ENCODE assay signal across 8 cellular contexts in the genomic region with DNA sequence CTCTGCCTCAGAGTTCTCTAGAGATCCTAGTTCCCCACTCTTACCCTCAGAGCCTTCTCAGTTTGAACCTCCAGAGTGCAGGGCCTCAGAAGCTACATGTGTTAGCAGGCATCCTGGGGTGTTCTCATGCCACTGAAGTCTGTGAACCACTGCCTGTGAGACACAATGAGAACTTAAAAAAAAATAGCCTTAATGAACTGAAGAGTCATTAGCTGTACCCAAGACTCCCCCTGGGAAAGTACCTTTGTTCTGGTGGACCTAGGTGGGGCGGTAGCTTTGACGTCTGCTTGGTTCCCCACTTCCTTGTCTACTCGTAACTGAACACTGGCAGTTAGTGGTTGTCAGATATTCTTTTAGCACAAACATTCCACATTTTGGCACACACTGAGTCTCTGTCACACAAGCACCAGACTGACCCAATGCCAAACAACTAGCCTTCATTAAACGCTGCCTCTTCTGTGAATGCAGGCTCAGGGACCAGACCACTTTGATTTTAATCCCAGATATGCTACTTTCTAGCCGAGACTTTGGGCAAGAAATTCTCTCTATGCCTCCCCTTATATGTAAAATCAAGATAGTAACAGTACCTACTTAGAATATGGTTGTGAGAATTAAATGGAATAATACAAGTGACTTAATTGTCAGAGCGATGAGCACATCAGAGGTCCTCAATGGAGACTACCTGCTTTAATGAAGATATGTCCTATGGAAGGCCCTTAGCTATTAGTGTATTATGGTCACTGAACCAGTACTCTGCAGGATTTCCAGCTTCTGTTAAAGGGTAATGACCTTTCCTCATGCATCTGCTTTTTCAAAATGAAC.
DNase-seq lines count a peak whose midpoint lies in the region; ATAC-seq and TF ChIP-seq lines count a peak whose summit lies in the region.

No MANE protein-coding gene starts in this region.

- H3K4me1 Mint-ChIP-seq in natural killer cell, result peaks cover 33 to 40% of the 10 kb centered on the region in 2 donors

- H3K27ac Mint-ChIP-seq in natural killer cell, result peak overlapping the region; percentile 92 to 94

- peak; percentile 86 for ATAC-seq in GM18907 (IDR thresholded peaks at IDR 0.05; ENCODE audit: unreplicated experiment)
- peak; percentile 84 for ATAC-seq in HG02588 (IDR thresholded peaks at IDR 0.05; ENCODE audit: unreplicated experiment)
- ATAC-seq in natural killer cell, result peak; percentile 88 to 95 (median 92)

- no peak for TF ChIP-seq CTCF in natural killer cell (IDR thresholded peaks at IDR 0.05)

- no peaks in the 10 kb centered on the region for H3K9me3 Mint-ChIP-seq in natural killer cell

- intact Hi-C loops in natural killer cell (cut with micrococcal nuclease), result loop anchor here (2.0 kb wide), 2 partner anchors 74 to 138 kb away; partner anchors contain the start of gene CC2D2B

- DNase-seq in T-helper 22 cell (ENCODE audit: low read depth) (peak; percentile 56), natural killer cell (peak; percentile 52), DMS79 treated with DMSO at 0.1 percent for 48 hours (lab: John Stamatoyannopoulos, UW) (no peak), NOMO-1 treated with dmso at 0.1 percent for 144 hours (lab: John Stamatoyannopoulos, UW; ENCODE audit: unreplicated experiment) (no peak), SW480 (ENCODE audit: low spot score) (no peak), substantia nigra (lab: John Stamatoyannopoulos, UW) (no peak)

- no peaks in the 10 kb centered on the region for H3K27me3 Mint-ChIP-seq in natural killer cell (ENCODE audit: low read depth in 2 of 2)

- H3K27ac ChIP-seq in substantia nigra (ENCODE audit: low read depth, low read length, poor library complexity, severe bottlenecking), result no peak overlapping the region

- H3K4me3 Mint-ChIP-seq in natural killer cell, result peak overlapping the region; percentile 40

- no peaks in the 10 kb centered on the region for H3K36me3 Mint-ChIP-seq in natural killer cell

Comparison
In these comparisons a context has a peak if more than half of its experiments do, and no peak if none do; other contexts are left out.
1. DNase-seq: peak in T-helper 22 cell (single experiment) and natural killer cell (single experiment); none in DMS79 treated with DMSO at 0.1 percent for 48 hours (single experiment), NOMO-1 treated with dmso at 0.1 percent for 144 hours (single experiment), SW480 (single experiment) and substantia nigra (0 of 49).
2. Peak in every context shown above with its lines, with median percentiles within 50 percentile points of each other: ATAC-seq.